ENCODE assay signal across 8 cellular contexts in genomic region chr14:99191663-99192621, GRCh38.
DNase-seq lines count a peak whose midpoint lies in the region; FAIRE-seq and TF ChIP-seq lines count a peak whose summit lies in the region.

No MANE protein-coding gene starts in this region.

- H3K4me1 Mint-ChIP-seq in activated T-helper 2 cell treated with anti-CD3 and anti-CD28 coated beads, Interferon-gamma antibody, Interleukin-2, Interleukin-4, amounts not matched to agents 10 μg/mL and 5 μg/mL and 100 μg/mL, durations not matched to agents 14 hours and 24 hours and 36 hours (ENCODE audit: low read depth), result peaks cover 76% of the 10 kb centered on the region
- no peaks in the 10 kb centered on the region for H3K4me1 Mint-ChIP-seq in Caco-2 (ENCODE audit: low read depth, unreplicated experiment)

- H3K27me3 ChIP-seq in Caco-2 (replicated peaks; ENCODE audit: control insufficient read depth, insufficient read depth, low read length), result no peaks in the 10 kb centered on the region

- peak overlapping the region; percentile 91 for H3K4me3 Mint-ChIP-seq in activated T-helper 2 cell treated with anti-CD3 and anti-CD28 coated beads, Interferon-gamma antibody, Interleukin-2, Interleukin-4, amounts not matched to agents 10 μg/mL and 5 μg/mL and 100 μg/mL, durations not matched to agents 14 hours and 24 hours and 36 hours (ENCODE audit: low read depth)
- no peak overlapping the region for H3K4me3 Mint-ChIP-seq in Caco-2 (ENCODE audit: unreplicated experiment)

- H3K36me3 ChIP-seq in Caco-2 (ENCODE audit: control insufficient read depth, insufficient read depth, low read length), result no peaks in the 10 kb centered on the region

- no peaks in the 10 kb centered on the region for H3K9me3 Mint-ChIP-seq in activated T-helper 2 cell treated with anti-CD3 and anti-CD28 coated beads, Interferon-gamma antibody, Interleukin-2, Interleukin-4, amounts not matched to agents 10 μg/mL and 5 μg/mL and 100 μg/mL, durations not matched to agents 14 hours and 24 hours and 36 hours
- H3K9me3 Mint-ChIP-seq in Caco-2 (ENCODE audit: unreplicated experiment), result no peaks in the 10 kb centered on the region

- no peak for FAIRE-seq in HTR-8/SVneo (lab: Jason Lieb, UNC)

- DNase-seq in ACHN (peak; percentile 45), HTR-8/SVneo (ENCODE audit: insufficient read length, low spot score) (peak; percentile 27), fibroblast of the conjunctiva (ENCODE audit: low read depth) (peak; percentile 60), retinal pigment epithelial cell (ENCODE audit: low read depth) (peak; percentile 73), HEK293T (ENCODE audit: extremely low spot score) (no peak), GM10266 (ENCODE audit: extremely low spot score) (no peak), Caco-2 (no peak)
- DNase-seq in activated T-helper 2 cell treated with anti-CD3 and anti-CD28 coated beads, Interferon-gamma antibody, Interleukin-2, Interleukin-4, amounts not matched to agents 10 μg/mL and 5 μg/mL and 100 μg/mL, durations not matched to agents 14 hours and 24 hours and 36 hours (ENCODE audit: low spot score), result peak; percentile 33

- intact Hi-C loops in activated T-helper 2 cell treated with anti-CD3 and anti-CD28 coated beads, Interferon-gamma antibody, Interleukin-2, Interleukin-4, amounts not matched to agents 10 μg/mL and 5 μg/mL and 100 μg/mL, durations not matched to agents 14 hours and 24 hours and 36 hours (cut with micrococcal nuclease), result loop anchor here (2.0 to 5.0 kb wide), 5 partner anchors 15 to 1015 kb away; no protein-coding TSS in a partner anchor
- intact Hi-C loops in Caco-2 (cut with micrococcal nuclease; ENCODE audit: unreplicated experiment), result no loop called here

- no peaks in the 10 kb centered on the region for H3K9me3 ChIP-seq in Caco-2

- H3K27me3 Mint-ChIP-seq in activated T-helper 2 cell treated with anti-CD3 and anti-CD28 coated beads, Interferon-gamma antibody, Interleukin-2, Interleukin-4, amounts not matched to agents 10 μg/mL and 5 μg/mL and 100 μg/mL, durations not matched to agents 14 hours and 24 hours and 36 hours (ENCODE audit: low read depth), result no peaks in the 10 kb centered on the region
- no peaks in the 10 kb centered on the region for H3K27me3 Mint-ChIP-seq in Caco-2 (ENCODE audit: insufficient read depth, unreplicated experiment)

- POLR2A ChIA-PET in HEK293T (lab: Yijun Ruan, JAX), result no interaction called here
- POLR2A ChIA-PET in Caco-2 (lab: Charles Lee), result no interaction called here

- H3K4me3 ChIP-seq in retinal pigment epithelial cell (ENCODE audit: low read length) (peak overlapping the region; percentile 32), Caco-2 (ENCODE audit: low read depth, low read length) (no peak overlapping the region)

- CTCF ChIA-PET in HEK293T (lab: Yijun Ruan, JAX), result interaction anchor here (0.6 kb wide), 1 partner anchor 77 kb away, joined by 3 read pairs; no protein-coding TSS in a partner anchor
- CTCF ChIA-PET in Caco-2 (lab: Charles Lee), result no interaction called here

- H3K36me3 Mint-ChIP-seq in activated T-helper 2 cell treated with anti-CD3 and anti-CD28 coated beads, Interferon-gamma antibody, Interleukin-2, Interleukin-4, amounts not matched to agents 10 μg/mL and 5 μg/mL and 100 μg/mL, durations not matched to agents 14 hours and 24 hours and 36 hours (ENCODE audit: low read depth), result peaks cover 16% of the 10 kb centered on the region
- no peaks in the 10 kb centered on the region for H3K36me3 Mint-ChIP-seq in Caco-2 (ENCODE audit: insufficient read depth, unreplicated experiment)

- TF ChIP-seq CTCF in retinal pigment epithelial cell (conservative IDR thresholded peaks at IDR 0.05; ENCODE audit: low read depth, low read length) (no peak), GM10266 (IDR thresholded peaks at IDR 0.05; ENCODE audit: control insufficient read depth, insufficient read depth, low read depth, missing control alignments) (no peak), Caco-2 (IDR thresholded peaks at IDR 0.05; ENCODE audit: insufficient read depth in 1 of 2, low read depth in 1 of 2, low read length in 1 of 2, severe bottlenecking in 1 of 2, unreplicated experiment in 1 of 2) (no peak)

- H3K4me1 ChIP-seq in Caco-2, result no peaks in the 10 kb centered on the region

- in situ Hi-C loops in ACHN (cut with HindIII; ENCODE audit: low pct_ligation_motif_present, low pct_unique_long_range_greater_than_20kb, low sequenced_read_pairs), result no loop called here

- BruUV-seq in Caco-2 (replicated peaks; lab: Mats Ljungman, UMichigan), result no TSS peak

- H3K27ac Mint-ChIP-seq in activated T-helper 2 cell treated with anti-CD3 and anti-CD28 coated beads, Interferon-gamma antibody, Interleukin-2, Interleukin-4, amounts not matched to agents 10 μg/mL and 5 μg/mL and 100 μg/mL, durations not matched to agents 14 hours and 24 hours and 36 hours, result peak overlapping the region; percentile 96
- H3K27ac Mint-ChIP-seq in Caco-2 (ENCODE audit: unreplicated experiment), result no peak overlapping the region

TF ChIP-seq in HEK293T, 16 proteins besides CTCF, POLR2A, EP300 and RAD21:
- TF ChIP-seq PKNOX1 (IDR thresholded peaks at IDR 0.05), result no peak
- no peak for TF ChIP-seq BHLHE40 (IDR thresholded peaks at IDR 0.05; ENCODE audit: borderline replicate concordance)
- TF ChIP-seq FOXK2 (IDR thresholded peaks at IDR 0.05), result no peak
- no peak for TF ChIP-seq SUZ12 (IDR thresholded peaks at IDR 0.05)
- no peak for TF ChIP-seq L3MBTL2 (conservative IDR thresholded peaks at IDR 0.05)
- TF ChIP-seq HDGF (IDR thresholded peaks at IDR 0.05; ENCODE audit: borderline replicate concordance), result no peak
- no peak for TF ChIP-seq SP1 (IDR thresholded peaks at IDR 0.05)
- TF ChIP-seq ELF4 (IDR thresholded peaks at IDR 0.05), result no peak
- no peak for TF ChIP-seq ARNT (IDR thresholded peaks at IDR 0.05)
- no peak for TF ChIP-seq FOXM1 (IDR thresholded peaks at IDR 0.05; ENCODE audit: borderline replicate concordance)
- no peak for TF ChIP-seq NFRKB (IDR thresholded peaks at IDR 0.05)
- no peak for TF ChIP-seq FOXA1 (IDR thresholded peaks at IDR 0.05)
- no peak for TF ChIP-seq TARDBP (IDR thresholded peaks at IDR 0.05)
- TF ChIP-seq LEF1 (IDR thresholded peaks at IDR 0.05; ENCODE audit: borderline replicate concordance), result no peak
- no peak for TF ChIP-seq CTBP1 (IDR thresholded peaks at IDR 0.05; ENCODE audit: borderline replicate concordance)
- no peak for TF ChIP-seq ZNF384 (IDR thresholded peaks at IDR 0.05)

Comparison
In these comparisons a context has a peak if more than half of its experiments do, and no peak if none do; other contexts are left out.
1. DNase-seq: peak in ACHN (single experiment), HTR-8/SVneo (single experiment), activated T-helper 2 cell treated with anti-CD3 and anti-CD28 coated beads, Interferon-gamma antibody, Interleukin-2, Interleukin-4, amounts not matched to agents 10 μg/mL and 5 μg/mL and 100 μg/mL, durations not matched to agents 14 hours and 24 hours and 36 hours (single experiment), fibroblast of the conjunctiva (single experiment) and retinal pigment epithelial cell (single experiment); none in HEK293T (single experiment), GM10266 (single experiment) and Caco-2 (0 of 2).